Comparison of ENCODE assay signal across 8 cellular contexts in genomic region chr4:140359571-140360427, GRCh38. TPM values are rescaled to one million over a fixed set of nuclear protein-coding genes. Genes with fewer than 3 reads are reported as not detected.
A peak's percentile ranks its signal among the peaks of the same experiment; 100 is the strongest.
DNase-seq lines count a peak whose midpoint lies in the region; ATAC-seq, FAIRE-seq and TF ChIP-seq lines count a peak whose summit lies in the region.

No MANE protein-coding gene starts in this region.

- no peaks in the 10 kb centered on the region for H3K9me3 ChIP-seq in thoracic aorta

- H3K4me3 ChIP-seq in fibroblast of the aortic adventitia (ENCODE audit: low read depth, low read length), result no peak overlapping the region
- H3K4me3 ChIP-seq in thoracic aorta, result no peak overlapping the region

- FAIRE-seq in G401.6 (lab: Jason Lieb, UNC) (peak; percentile 88), RCC 7860 (lab: Jason Lieb, UNC) (peak; percentile 22)

- TF ChIP-seq CTCF in fibroblast of the aortic adventitia (IDR thresholded peaks at IDR 0.05; ENCODE audit: insufficient read depth, low read length) (peak; percentile 88), thoracic aorta (IDR thresholded peaks at IDR 0.05) (peak; percentile 80)

- H3K27me3 ChIP-seq in thoracic aorta (replicated peaks; ENCODE audit: insufficient read depth), result no peaks in the 10 kb centered on the region

- no peak overlapping the region for H3K27ac ChIP-seq in thoracic aorta

- no peaks in the 10 kb centered on the region for H3K36me3 ChIP-seq in thoracic aorta

- DNase-seq in H4 (ENCODE audit: low spot score) (peak; percentile 76), LHCN-M2 (ENCODE audit: low read depth) (peak; percentile 72), RCC 7860 (ENCODE audit: low spot score) (peak; percentile 37), activated T-helper 1 cell treated with Interleukin-2 at 50 U/mL for 16 hours (ENCODE audit: low read depth) (peak; percentile 43), fibroblast of the aortic adventitia (ENCODE audit: low read depth) (peak; percentile 87), non-pigmented ciliary epithelial cell (ENCODE audit: low read depth) (peak; percentile 46), thoracic aorta (ENCODE audit: low spot score) (no peak)

- peak; percentile 67 for ATAC-seq in thoracic aorta (ENCODE audit: insufficient number of reproducible peaks, low FRiP score, low read depth)

- no peaks in the 10 kb centered on the region for H3K4me1 ChIP-seq in thoracic aorta (ENCODE audit: control insufficient read depth in 1 of 2, low read depth in 2 of 2)

RNA-seq across cellular contexts. Expression of gene SCOC, which starts 13.6 kb away (rescaled TPM):
- total RNA-seq in H4 (2014; rRNA removed; shearing (Covaris generic)), result 61.4 and 97.0 TPM in 2 replicates
- total RNA-seq in LHCN-M2 (2014; rRNA removed), result 80.9 and 86.6 TPM in 2 replicates
- polyA plus RNA-seq in LHCN-M2 (2012), result 22.7 TPM
- 30.9 and 92.7 TPM in 2 replicates for total RNA-seq in fibroblast of the aortic adventitia (ENCODE audit: low replicate concordance)
- total RNA-seq in thoracic aorta, result 10 to 100 TPM; 32.0 to 34.4 TPM
